ENCODE assay signal across 19 cellular contexts in genomic region chr2:138831154-138831553, GRCh38. TPM values are rescaled to one million over a fixed set of nuclear protein-coding genes. Genes with fewer than 3 reads are reported as not detected.
DNase-seq lines count a peak whose midpoint lies in the region; ATAC-seq and TF ChIP-seq lines count a peak whose summit lies in the region.
"Had no signal": no experiment of that assay in that cellular context is flagged by ENCODE, and none has a peak within 500 bp of the region (broad histone marks: within the 10 kb centered on the region; RNA-seq: fewer than 3 reads in every experiment).

No MANE protein-coding gene starts in this region.

- H3K27me3 ChIP-seq in PC-3 (ENCODE audit: low read length) (no peaks in the 10 kb centered on the region), trophoblast cell (ENCODE audit: insufficient read depth, low read length) (no peaks in the 10 kb centered on the region), breast epithelium (peaks cover 0 to 3% of the 10 kb centered on the region in 2 donors)

- H3F3A ChIP-seq in PC-3 (ENCODE audit: low read length, unreplicated experiment) = peaks cover 14% of the 10 kb centered on the region

- H3K4me3 ChIP-seq in PC-3 (ENCODE audit: low read length) (no peak overlapping the region), fibroblast of mammary gland (ENCODE audit: control insufficient read depth, low read depth, low read length) (no peak overlapping the region), trophoblast cell (ENCODE audit: low read depth, low read length) (no peak overlapping the region), breast epithelium (no peak overlapping the region)
- H3K4me3 ChIP-seq: GM12878, HAP-1 had no signal

- no peak for TF ChIP-seq POLR2A in breast epithelium (IDR thresholded peaks at IDR 0.05)

- H3K79me2 ChIP-seq in PC-3 (ENCODE audit: low read length) = no peaks in the 10 kb centered on the region
- no peaks in the 10 kb centered on the region for H3K79me2 ChIP-seq in trophoblast cell (ENCODE audit: control insufficient read depth, insufficient read depth, low read length, poor library complexity)

- no peak overlapping the region for H3K14ac ChIP-seq in trophoblast cell (ENCODE audit: low read length)

- H3K18ac ChIP-seq in trophoblast cell (ENCODE audit: low read length) = no peak overlapping the region

- no peak overlapping the region for H2AK5ac ChIP-seq in trophoblast cell (ENCODE audit: low read length)

- H3K79me1 ChIP-seq in trophoblast cell (ENCODE audit: low read length) = no peaks in the 10 kb centered on the region

- POLR2A ChIA-PET in PC-3 (lab: Charles Lee; ENCODE audit: unreplicated experiment) = no interaction called here

- ATAC-seq in PC-3 (peak; percentile 3), GM21381 (IDR thresholded peaks at IDR 0.05; ENCODE audit: unreplicated experiment) (no peak)
- ATAC-seq: CD8-positive, alpha-beta T cell; GM12878 had no signal

- no peak overlapping the region for H4K91ac ChIP-seq in trophoblast cell (ENCODE audit: low read depth, low read length)

- no peak overlapping the region for H3K9ac ChIP-seq in PC-3 (ENCODE audit: low read length)
- no peak overlapping the region for H3K9ac ChIP-seq in trophoblast cell (ENCODE audit: low read length)

- peak overlapping the region; percentile 71 for H3K4me2 ChIP-seq in PC-3 (ENCODE audit: low read length)
- no peak overlapping the region for H3K4me2 ChIP-seq in trophoblast cell (ENCODE audit: low read length)

- no CpG with 5 or more reads among the region's 2 CpGs for WGBS in trophoblast cell (ENCODE audit: extremely low coverage, insufficient coverage, insufficient read length)

- H3K36me3 ChIP-seq in PC-3 (ENCODE audit: low read depth, low read length) = no peaks in the 10 kb centered on the region
- no peaks in the 10 kb centered on the region for H3K36me3 ChIP-seq in trophoblast cell (ENCODE audit: control insufficient read depth in 1 of 2, insufficient read depth in 2 of 2, low read length in 2 of 2)
- no peaks in the 10 kb centered on the region for H3K36me3 ChIP-seq in breast epithelium
- H3K36me3 ChIP-seq: HAP-1 had no signal

- CTCF ChIA-PET in PC-3 (lab: Charles Lee) = interaction anchor here (0.6 to 1.7 kb wide), 2 partner anchors 73 to 965 kb away, joined by 3 to 6 read pairs; no protein-coding TSS in a partner anchor

- H4K20me1 ChIP-seq in PC-3 (ENCODE audit: low read length) = no peaks in the 10 kb centered on the region

- intact Hi-C loops in PC-3 (cut with micrococcal nuclease) (loop anchor here (1.0 kb wide), 1 partner anchor 866 kb away; no protein-coding TSS in a partner anchor), breast epithelium (cut with DNase I; ENCODE audit: low total_unique reads) (no loop called here)

- no peak overlapping the region for H3K4ac ChIP-seq in trophoblast cell (ENCODE audit: low read depth, low read length)

- no peak overlapping the region for H3K23ac ChIP-seq in trophoblast cell (ENCODE audit: low read length)

- H3K9me3 ChIP-seq in PC-3 (ENCODE audit: low read length) = no peaks in the 10 kb centered on the region
- H3K9me3 ChIP-seq in trophoblast cell (ENCODE audit: insufficient read depth, low read depth, low read length) = no peaks in the 10 kb centered on the region
- H3K9me3 ChIP-seq in breast epithelium = no peaks in the 10 kb centered on the region
- H3K9me3 ChIP-seq: Caco-2, HAP-1 had no signal

- TF ChIP-seq CTCF in PC-3 (conservative IDR thresholded peaks at IDR 0.05; ENCODE audit: low read depth, low read length) (no peak), fibroblast of mammary gland (conservative IDR thresholded peaks at IDR 0.05; ENCODE audit: control insufficient read depth, insufficient read depth, low read depth, low read length) (no peak), breast epithelium (IDR thresholded peaks at IDR 0.05) (no peak)

- no peaks in the 10 kb centered on the region for H3K9me2 ChIP-seq in PC-3 (replicated peaks; ENCODE audit: low read length)

- H3K27ac ChIP-seq in PC-3 (ENCODE audit: low read length) (peak overlapping the region; percentile 42), trophoblast cell (ENCODE audit: low read depth, low read length) (no peak overlapping the region), breast epithelium (no peak overlapping the region)
- H3K27ac ChIP-seq: C4-2B had no signal

- H2BK120ac ChIP-seq in trophoblast cell (ENCODE audit: insufficient read depth, low read length, poor library complexity) = no peak overlapping the region

- H2BK5ac ChIP-seq in trophoblast cell (ENCODE audit: low read depth, low read length, poor library complexity) = no peak overlapping the region

- no TSS peak for BruUV-seq in PC-3 (replicated peaks; lab: Mats Ljungman, UMichigan)

- H2BK12ac ChIP-seq in trophoblast cell (ENCODE audit: low read length) = no peak overlapping the region

- H4K8ac ChIP-seq in trophoblast cell (ENCODE audit: low read depth, low read length) = no peak overlapping the region

- H2AFZ ChIP-seq in PC-3 (ENCODE audit: low read length) = no peak overlapping the region
- no peak overlapping the region for H2AFZ ChIP-seq in trophoblast cell (ENCODE audit: insufficient read depth, low read length, poor library complexity)

- H3K4me1 ChIP-seq in PC-3 (ENCODE audit: insufficient read depth, low read length) (peaks cover 36% of the 10 kb centered on the region), trophoblast cell (ENCODE audit: control insufficient read depth in 1 of 2, insufficient read depth in 2 of 2, low read length in 2 of 2) (peaks cover 0 to 2% of the 10 kb centered on the region in 2 experiments), breast epithelium (no peaks in the 10 kb centered on the region)
- H3K4me1 ChIP-seq: Caco-2, HAP-1 had no signal

- no peak overlapping the region for H4K12ac ChIP-seq in trophoblast cell (ENCODE audit: low read depth, low read length)

- DNase-seq in LHCN-M2 (ENCODE audit: low read depth) (peak; percentile 4), PC-3 (peak; percentile 40), fibroblast of mammary gland (ENCODE audit: low read depth) (peak; percentile 8), trophoblast cell (peak; percentile 16 to 71), NCI-H1694 treated with DMSO at 0.1 percent for 48 hours (lab: John Stamatoyannopoulos, UW) (no peak), breast epithelium (ENCODE audit: low spot score in 2 of 2) (no peak)
- DNase-seq: Caco-2; CD4-positive, CD25-positive, alpha-beta regulatory T cell; CD8-positive, alpha-beta T cell; DMS153; DND-41; GDM1; GOT3; HFFc6 had no signal

RNA-seq across cellular contexts. Expression of gene NXPH2, which starts 51.0 kb away (rescaled TPM):
- total RNA-seq in LHCN-M2 (2014; rRNA removed) (not detected in 2 replicates), PC-3 (2014; rRNA removed) (not detected in 2 replicates), breast epithelium (not detected)
- not detected for polyA plus RNA-seq in LHCN-M2 (2012)
- 14.4 and 14.6 TPM in 2 replicates for polyA plus RNA-seq in trophoblast cell (2013)
- total RNA-seq: Caco-2; CD4-positive, CD25-positive, alpha-beta regulatory T cell; CD8-positive, alpha-beta T cell; GM12878; HFFc6 had no signal
- polyA plus RNA-seq: BJ; CD4-positive, CD25-positive, alpha-beta regulatory T cell; GM12878 had no signal

Comparison
In these comparisons a context has a peak if more than half of its experiments do, and no peak if none do; other contexts are left out.
1. DNase-seq: peak in LHCN-M2 (single experiment), PC-3 (single experiment), fibroblast of mammary gland (single experiment) and trophoblast cell (2 of 2); none in NCI-H1694 treated with DMSO at 0.1 percent for 48 hours (single experiment) and breast epithelium (0 of 2).